In the genomic region with DNA sequence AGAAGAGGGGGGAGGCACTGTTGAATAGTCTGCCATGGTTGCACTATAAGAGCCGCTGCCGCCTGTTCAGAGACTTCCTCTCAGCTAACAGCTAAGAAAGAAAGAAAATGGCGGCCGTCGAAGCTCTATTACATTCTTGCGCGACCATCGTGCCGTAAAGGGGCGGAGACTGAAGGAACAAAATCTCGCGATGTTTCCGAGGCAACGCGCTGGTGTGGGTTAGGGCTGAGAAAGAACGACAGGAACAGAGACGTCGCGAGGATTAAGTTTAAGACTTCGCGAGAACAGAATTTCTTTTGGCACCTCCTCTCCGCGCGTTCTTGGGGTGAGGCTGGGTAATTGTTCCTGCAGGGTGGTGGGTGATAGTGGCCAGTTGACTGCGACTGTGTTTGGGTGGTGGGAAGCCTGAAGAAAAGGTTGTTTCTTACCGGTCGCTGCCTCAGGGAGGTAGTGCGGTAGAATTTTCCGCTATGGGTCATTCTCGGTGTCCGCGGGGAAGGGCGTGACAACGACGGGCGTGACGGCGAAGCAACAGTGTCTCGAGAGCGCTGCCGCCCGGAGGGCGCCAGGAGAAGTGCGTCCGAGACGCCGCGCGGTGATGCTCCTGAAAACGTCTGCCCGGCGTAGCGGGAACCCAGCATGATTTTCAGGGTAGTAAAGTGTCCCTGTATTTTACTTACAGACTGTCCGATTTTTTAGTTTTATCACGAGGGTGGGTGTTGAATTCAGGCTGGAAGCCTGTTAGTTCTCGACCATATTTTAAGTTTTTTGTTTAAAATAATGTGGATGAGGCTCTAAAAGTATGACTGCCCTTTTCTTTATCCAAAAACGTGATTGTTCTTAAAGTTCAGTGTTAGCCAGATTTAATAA, we compare ENCODE assay signal across 8 cellular contexts. TPM values are rescaled to one million over a fixed set of nuclear protein-coding genes. Genes with fewer than 3 reads are reported as not detected.
DNase-seq lines count a peak whose midpoint lies in the region; ATAC-seq lines count a peak whose summit lies in the region.

A gene with protein sequence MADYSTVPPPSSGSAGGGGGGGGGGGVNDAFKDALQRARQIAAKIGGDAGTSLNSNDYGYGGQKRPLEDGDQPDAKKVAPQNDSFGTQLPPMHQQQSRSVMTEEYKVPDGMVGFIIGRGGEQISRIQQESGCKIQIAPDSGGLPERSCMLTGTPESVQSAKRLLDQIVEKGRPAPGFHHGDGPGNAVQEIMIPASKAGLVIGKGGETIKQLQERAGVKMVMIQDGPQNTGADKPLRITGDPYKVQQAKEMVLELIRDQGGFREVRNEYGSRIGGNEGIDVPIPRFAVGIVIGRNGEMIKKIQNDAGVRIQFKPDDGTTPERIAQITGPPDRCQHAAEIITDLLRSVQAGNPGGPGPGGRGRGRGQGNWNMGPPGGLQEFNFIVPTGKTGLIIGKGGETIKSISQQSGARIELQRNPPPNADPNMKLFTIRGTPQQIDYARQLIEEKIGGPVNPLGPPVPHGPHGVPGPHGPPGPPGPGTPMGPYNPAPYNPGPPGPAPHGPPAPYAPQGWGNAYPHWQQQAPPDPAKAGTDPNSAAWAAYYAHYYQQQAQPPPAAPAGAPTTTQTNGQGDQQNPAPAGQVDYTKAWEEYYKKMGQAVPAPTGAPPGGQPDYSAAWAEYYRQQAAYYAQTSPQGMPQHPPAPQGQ (minus strand): TSS at position 104 of the 870 bp plus-strand sequence. CDS start 68 bp downstream, at position 36.

- H3K27me3 ChIP-seq in esophagus (ENCODE audit: control insufficient read depth in 1 of 2, insufficient read depth in 2 of 2, low read length in 2 of 2) (no peaks in the 10 kb centered on the region), muscle layer of colon (ENCODE audit: control insufficient read depth in 1 of 2, insufficient read depth in 2 of 2, low read length in 2 of 2) (no peaks in the 10 kb centered on the region)

- H3K4me3 Mint-ChIP-seq in IgD-negative memory B cell: no peak within 1 kb of the TSS

- no peaks in the 10 kb centered on the region for H3K27me3 Mint-ChIP-seq in IgD-negative memory B cell

- H3K27ac ChIP-seq in esophagus (ENCODE audit: low read depth in 2 of 2, low read length in 1 of 2): peak within 1 kb of the TSS; percentile 92 to 100
- peak within 1 kb of the TSS; percentile 86 for H3K27ac ChIP-seq in muscle layer of colon (ENCODE audit: low read depth, low read length)

- H3K4me3 ChIP-seq in esophagus (ENCODE audit: low read depth in 1 of 2, low read length in 2 of 2) (peak within 1 kb of the TSS; percentile 63 to 98), muscle layer of colon (ENCODE audit: low read depth in 1 of 2, low read length in 2 of 2) (peak within 1 kb of the TSS; percentile 81 to 99)

- H3K27ac Mint-ChIP-seq in IgD-negative memory B cell: no peak within 1 kb of the TSS

- H3K9me3 ChIP-seq in esophagus (ENCODE audit: control insufficient read depth in 2 of 2, insufficient read depth in 1 of 2, low read depth in 1 of 2, low read length in 1 of 2) (no peaks in the 10 kb centered on the region), muscle layer of colon (ENCODE audit: low read length) (no peaks in the 10 kb centered on the region)

- 0% methylated on average over 57 of the region's 57 CpGs for WGBS in esophagus, 2 donors

- no peaks in the 10 kb centered on the region for H3K36me3 Mint-ChIP-seq in IgD-negative memory B cell

- H3K4me1 Mint-ChIP-seq in IgD-negative memory B cell: peaks cover 27 to 31% (median 31%) of the 10 kb centered on the region in 3 donors

- peak within 1 kb of the TSS; percentile 100 for H3K9ac ChIP-seq in muscle layer of colon (ENCODE audit: low read length)

- H3K36me3 ChIP-seq in esophagus (ENCODE audit: control insufficient read depth in 2 of 2, insufficient read depth in 2 of 2, low read length in 1 of 2): no peaks in the 10 kb centered on the region
- H3K36me3 ChIP-seq in muscle layer of colon (ENCODE audit: insufficient read depth, low read length): peaks cover 6% of the 10 kb centered on the region

- peak; percentile 98 for DNase-seq in DMS153 treated with DMSO at 0.1 percent for 48 hours (lab: John Stamatoyannopoulos, UW; ENCODE audit: unreplicated experiment)
- DNase-seq in OCI-M1 (lab: John Stamatoyannopoulos, UW): peak; percentile 100
- peak; percentile 95 for DNase-seq in activated T-cell treated with anti-CD3 and anti-CD28 coated beads for 4 hours
- peak; percentile 83 for DNase-seq in stimulated activated CD8-positive, alpha-beta memory T cell treated with anti-CD3 and anti-CD28 coated beads, Interleukin-7, amount 100 ng/mL, for 24 hours (ENCODE audit: low read depth)

- ATAC-seq in GM21529 (IDR thresholded peaks at IDR 0.05; ENCODE audit: unreplicated experiment): peak; percentile 71

- H3K4me1 ChIP-seq in esophagus (ENCODE audit: control insufficient read depth in 2 of 2, insufficient read depth in 2 of 2, low read length in 1 of 2) (peaks cover 0 to 3% of the 10 kb centered on the region in 2 donors), muscle layer of colon (ENCODE audit: insufficient read depth, low read length) (peaks cover 33% of the 10 kb centered on the region)

- no peaks in the 10 kb centered on the region for H3K9me3 Mint-ChIP-seq in IgD-negative memory B cell

RNA-seq across cellular contexts. Expression of the gene that starts here (rescaled TPM):
- polyA plus RNA-seq in IgD-negative memory B cell (48.2 TPM), esophagus (10 to 100 TPM; 25.7 to 38.6 TPM)

Comparison
In these comparisons a context has a peak if more than half of its experiments do, and no peak if none do; other contexts are left out.
1. Peak in every context shown above with its lines: DNase-seq, ATAC-seq, H3K4me3 ChIP-seq and H3K27ac ChIP-seq.